5 cellular contexts compared by ENCODE assay signal in genomic region chr17:4655933-4656332, GRCh38. TPM values are rescaled to one million over a fixed set of nuclear protein-coding genes. Genes with fewer than 3 reads are reported as not detected.
"Had no signal": no experiment of that assay in that cellular context is flagged by ENCODE, and none has a peak within 500 bp of the region (broad histone marks: within the 10 kb centered on the region; RNA-seq: fewer than 3 reads in every experiment).

No MANE protein-coding gene starts in this region.

RNA-seq across cellular contexts. Expression of gene ALOX15, which starts 14.5 kb away (rescaled TPM):
- total RNA-seq: GM23248, H4, HFFc6, HT1080, IMR-90 had no signal
- polyA plus RNA-seq: GM23248, IMR-90 had no signal
